ENCODE assay signal across 26 cellular contexts in the genomic region with DNA sequence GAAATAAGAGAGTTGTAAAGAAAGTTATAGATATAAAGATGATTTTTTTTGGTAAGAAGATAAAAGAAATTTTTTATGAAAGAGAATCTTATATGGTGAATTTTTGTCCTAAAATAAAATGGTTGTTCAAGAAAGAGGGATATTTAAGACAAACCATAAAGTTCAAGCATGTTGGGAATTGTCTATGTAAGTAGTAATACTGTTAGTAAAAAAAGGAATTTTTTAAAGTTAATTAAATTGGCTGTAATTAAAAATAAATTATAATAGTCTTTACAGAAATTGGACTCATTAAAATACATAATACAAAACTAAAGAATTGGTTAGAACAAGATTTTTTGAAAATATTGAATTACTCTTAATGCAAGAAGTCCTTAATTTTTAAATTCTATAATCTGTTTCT. TPM values are rescaled to one million over a fixed set of nuclear protein-coding genes. Genes with fewer than 3 reads are reported as not detected.
A peak's percentile ranks its signal among the peaks of the same experiment; 100 is the strongest.
DNase-seq lines count a peak whose midpoint lies in the region; FAIRE-seq lines count a peak whose summit lies in the region.
"Had no signal": no experiment of that assay in that cellular context is flagged by ENCODE, and none has a peak within 500 bp of the region (broad histone marks: within the 10 kb centered on the region; RNA-seq: fewer than 3 reads in every experiment).

No MANE protein-coding gene starts in this region.

- H2BK15ac ChIP-seq in mesendoderm (replicated peaks; ENCODE audit: low read depth) = no peak overlapping the region

- no peak overlapping the region for H3K4ac ChIP-seq in mesendoderm (ENCODE audit: low read depth, low read length)

- no peak overlapping the region for H3K27ac ChIP-seq in mesendoderm (ENCODE audit: low read depth, low read length)
- H3K27ac ChIP-seq: A549; BLaER1 treated with 17β-estradiol and CSF1 and Interleukin-3, amounts not matched to agents 10 nM and 100 nM; SJSA1 had no signal

- H3K9ac ChIP-seq in mesendoderm (ENCODE audit: low read length) = no peak overlapping the region
- H3K9ac ChIP-seq: BLaER1 treated with 17β-estradiol and CSF1 and Interleukin-3, amounts not matched to agents 10 nM and 100 nM had no signal

- H2BK5ac ChIP-seq in mesendoderm (ENCODE audit: low read length) = no peak overlapping the region

- H3K4me2 ChIP-seq in mesendoderm (ENCODE audit: low read length) = no peak overlapping the region
- H3K4me2 ChIP-seq: A549; BLaER1 treated with 17β-estradiol and CSF1 and Interleukin-3, amounts not matched to agents 10 nM and 100 nM had no signal

- H3K18ac ChIP-seq in mesendoderm (ENCODE audit: low read length) = no peak overlapping the region

- FAIRE-seq in A204.1 (lab: Jason Lieb, UNC) (peak; percentile 92), G401.6 (lab: Jason Lieb, UNC) (peak; percentile 91), TTC549 (lab: Jason Lieb, UNC) (peak; percentile 77)
- FAIRE-seq: A549, GM12892, HepG2 had no signal

- H3K79me2 ChIP-seq in mesendoderm (ENCODE audit: control insufficient read depth, insufficient read depth, low read length) = no peaks in the 10 kb centered on the region

- no peaks in the 10 kb centered on the region for H3K79me1 ChIP-seq in mesendoderm (ENCODE audit: low read length)

- H2BK120ac ChIP-seq in mesendoderm (ENCODE audit: low read depth, low read length) = no peak overlapping the region

- H3K27me3 ChIP-seq in mesendoderm (ENCODE audit: insufficient read depth, low read length, poor library complexity) = no peaks in the 10 kb centered on the region
- H3K27me3 ChIP-seq: BLaER1 treated with 17β-estradiol and CSF1 and Interleukin-3, amounts not matched to agents 10 nM and 100 nM; SJSA1 had no signal

- no peak overlapping the region for H2AK5ac ChIP-seq in mesendoderm (ENCODE audit: low read length)

- H4K8ac ChIP-seq in mesendoderm (ENCODE audit: low read depth, low read length) = no peak overlapping the region

- H3K36me3 ChIP-seq in mesendoderm (ENCODE audit: control insufficient read depth, insufficient read depth, low read length) = no peaks in the 10 kb centered on the region
- H3K36me3 ChIP-seq: SJSA1 had no signal

- no peak overlapping the region for H4K5ac ChIP-seq in mesendoderm (ENCODE audit: low read length)

- no peak overlapping the region for H3K23ac ChIP-seq in mesendoderm (ENCODE audit: low read length)

- no peak overlapping the region for H3K56ac ChIP-seq in mesendoderm (ENCODE audit: low read length)

- H3K4me3 ChIP-seq in mesendoderm (ENCODE audit: low read length) = no peak overlapping the region
- H3K4me3 ChIP-seq: A549; BLaER1 treated with 17β-estradiol and CSF1 and Interleukin-3, amounts not matched to agents 10 nM and 100 nM; SJSA1 had no signal

- DNase-seq in mesendoderm = peak; percentile 23
- DNase-seq in NCI-H1930 (lab: John Stamatoyannopoulos, UW) = no peak
- no peak for DNase-seq in dedifferentiated amniotic fluid mesenchymal stem cell (ENCODE audit: extremely low spot score)
- DNase-seq in mucosa of gallbladder (ENCODE audit: low spot score) = no peak
- DNase-seq: AML-193; CD4-positive, alpha-beta memory T cell; COR-L47; DMS79; H7; Karpas-422; NCI-H1105; NCI-H1436 treated with DMSO at 0.1 percent for 48 hours; NCI-H187 treated with DMSO at 0.1 percent for 48 hours; NCI-H446; NCI-H524 treated with DMSO at 0.1 percent for 48 hours; NCI-H774; NK-92 treated with Interleukin-12 subunit alpha and Interleukin-12 subunit beta, amount 100 ng/mL, for 24 hours; PC-3 had no signal

- no peaks in the 10 kb centered on the region for H3K4me1 ChIP-seq in mesendoderm (ENCODE audit: control insufficient read depth, low read depth, low read length)
- H3K4me1 ChIP-seq: A549 had no signal

RNA-seq across cellular contexts. Expression of a gene that starts 10.1 kb away (rescaled TPM):
- 5.0 TPM for polyA plus RNA-seq in mesendoderm (2013, experiment 1 of 2)
- polyA plus RNA-seq in mesendoderm (2013, experiment 2 of 2) = 4.4 TPM
- total RNA-seq in mucosa of gallbladder = 21.6 TPM

RNA-seq across cellular contexts. Expression of a gene that starts 17.0 kb away (rescaled TPM):
- 14.6 TPM for polyA plus RNA-seq in mesendoderm (2013, experiment 1 of 2)
- 14.7 TPM for polyA plus RNA-seq in mesendoderm (2013, experiment 2 of 2)
- 62.6 TPM for total RNA-seq in mucosa of gallbladder
